2 cellular contexts compared by ENCODE assay signal in the genomic region with DNA sequence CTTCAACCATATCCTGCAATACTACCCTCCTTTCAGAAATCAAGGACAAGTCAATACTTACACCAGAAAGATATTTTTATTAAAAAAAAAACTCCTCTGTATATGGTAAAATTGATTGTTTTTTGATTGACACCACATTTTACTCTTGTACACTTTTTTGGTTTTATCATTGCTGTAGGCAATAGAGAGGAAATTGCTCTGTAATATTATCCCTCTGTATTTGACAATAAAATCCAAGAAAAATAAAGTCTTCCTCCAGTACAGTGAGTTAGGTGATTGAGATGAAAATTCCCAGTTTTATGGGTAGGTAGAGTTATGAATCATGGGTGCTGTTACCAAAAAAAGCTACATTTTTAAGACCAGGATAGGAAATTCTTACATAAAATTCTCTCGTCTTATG.
TF ChIP-seq lines count a peak whose summit lies in the region.

No MANE protein-coding gene starts in this region.

TF ChIP-seq in HEK293, 187 proteins besides CTCF, POLR2A, EP300 and RAD21 (continued from another document and continues in another):
- TF ChIP-seq ZNF311 (tag by site-specific recombination; IDR thresholded peaks at IDR 0.05; ENCODE audit: borderline replicate concordance), result no peak
- TF ChIP-seq, protein P1, sequence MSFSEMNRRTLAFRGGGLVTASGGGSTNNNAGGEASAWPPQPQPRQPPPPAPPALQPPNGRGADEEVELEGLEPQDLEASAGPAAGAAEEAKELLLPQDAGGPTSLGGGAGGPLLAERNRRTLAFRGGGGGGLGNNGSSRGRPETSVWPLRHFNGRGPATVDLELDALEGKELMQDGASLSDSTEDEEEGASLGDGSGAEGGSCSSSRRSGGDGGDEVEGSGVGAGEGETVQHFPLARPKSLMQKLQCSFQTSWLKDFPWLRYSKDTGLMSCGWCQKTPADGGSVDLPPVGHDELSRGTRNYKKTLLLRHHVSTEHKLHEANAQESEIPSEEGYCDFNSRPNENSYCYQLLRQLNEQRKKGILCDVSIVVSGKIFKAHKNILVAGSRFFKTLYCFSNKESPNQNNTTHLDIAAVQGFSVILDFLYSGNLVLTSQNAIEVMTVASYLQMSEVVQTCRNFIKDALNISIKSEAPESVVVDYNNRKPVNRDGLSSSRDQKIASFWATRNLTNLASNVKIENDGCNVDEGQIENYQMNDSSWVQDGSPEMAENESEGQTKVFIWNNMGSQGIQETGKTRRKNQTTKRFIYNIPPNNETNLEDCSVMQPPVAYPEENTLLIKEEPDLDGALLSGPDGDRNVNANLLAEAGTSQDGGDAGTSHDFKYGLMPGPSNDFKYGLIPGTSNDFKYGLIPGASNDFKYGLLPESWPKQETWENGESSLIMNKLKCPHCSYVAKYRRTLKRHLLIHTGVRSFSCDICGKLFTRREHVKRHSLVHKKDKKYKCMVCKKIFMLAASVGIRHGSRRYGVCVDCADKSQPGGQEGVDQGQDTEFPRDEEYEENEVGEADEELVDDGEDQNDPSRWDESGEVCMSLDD (tag by site-specific recombination; IDR thresholded peaks at IDR 0.05), result no peak
- no peak for TF ChIP-seq ZNF660 (tag by site-specific recombination; IDR thresholded peaks at IDR 0.05)
- TF ChIP-seq ZNF114 (tag by site-specific recombination; IDR thresholded peaks at IDR 0.05), result no peak
- no peak for TF ChIP-seq ZNF623 (tag by site-specific recombination; IDR thresholded peaks at IDR 0.05)
- TF ChIP-seq, protein P2, sequence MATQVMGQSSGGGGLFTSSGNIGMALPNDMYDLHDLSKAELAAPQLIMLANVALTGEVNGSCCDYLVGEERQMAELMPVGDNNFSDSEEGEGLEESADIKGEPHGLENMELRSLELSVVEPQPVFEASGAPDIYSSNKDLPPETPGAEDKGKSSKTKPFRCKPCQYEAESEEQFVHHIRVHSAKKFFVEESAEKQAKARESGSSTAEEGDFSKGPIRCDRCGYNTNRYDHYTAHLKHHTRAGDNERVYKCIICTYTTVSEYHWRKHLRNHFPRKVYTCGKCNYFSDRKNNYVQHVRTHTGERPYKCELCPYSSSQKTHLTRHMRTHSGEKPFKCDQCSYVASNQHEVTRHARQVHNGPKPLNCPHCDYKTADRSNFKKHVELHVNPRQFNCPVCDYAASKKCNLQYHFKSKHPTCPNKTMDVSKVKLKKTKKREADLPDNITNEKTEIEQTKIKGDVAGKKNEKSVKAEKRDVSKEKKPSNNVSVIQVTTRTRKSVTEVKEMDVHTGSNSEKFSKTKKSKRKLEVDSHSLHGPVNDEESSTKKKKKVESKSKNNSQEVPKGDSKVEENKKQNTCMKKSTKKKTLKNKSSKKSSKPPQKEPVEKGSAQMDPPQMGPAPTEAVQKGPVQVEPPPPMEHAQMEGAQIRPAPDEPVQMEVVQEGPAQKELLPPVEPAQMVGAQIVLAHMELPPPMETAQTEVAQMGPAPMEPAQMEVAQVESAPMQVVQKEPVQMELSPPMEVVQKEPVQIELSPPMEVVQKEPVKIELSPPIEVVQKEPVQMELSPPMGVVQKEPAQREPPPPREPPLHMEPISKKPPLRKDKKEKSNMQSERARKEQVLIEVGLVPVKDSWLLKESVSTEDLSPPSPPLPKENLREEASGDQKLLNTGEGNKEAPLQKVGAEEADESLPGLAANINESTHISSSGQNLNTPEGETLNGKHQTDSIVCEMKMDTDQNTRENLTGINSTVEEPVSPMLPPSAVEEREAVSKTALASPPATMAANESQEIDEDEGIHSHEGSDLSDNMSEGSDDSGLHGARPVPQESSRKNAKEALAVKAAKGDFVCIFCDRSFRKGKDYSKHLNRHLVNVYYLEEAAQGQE (tag by site-specific recombination; IDR thresholded peaks at IDR 0.05), result no peak
- TF ChIP-seq, protein P3, sequence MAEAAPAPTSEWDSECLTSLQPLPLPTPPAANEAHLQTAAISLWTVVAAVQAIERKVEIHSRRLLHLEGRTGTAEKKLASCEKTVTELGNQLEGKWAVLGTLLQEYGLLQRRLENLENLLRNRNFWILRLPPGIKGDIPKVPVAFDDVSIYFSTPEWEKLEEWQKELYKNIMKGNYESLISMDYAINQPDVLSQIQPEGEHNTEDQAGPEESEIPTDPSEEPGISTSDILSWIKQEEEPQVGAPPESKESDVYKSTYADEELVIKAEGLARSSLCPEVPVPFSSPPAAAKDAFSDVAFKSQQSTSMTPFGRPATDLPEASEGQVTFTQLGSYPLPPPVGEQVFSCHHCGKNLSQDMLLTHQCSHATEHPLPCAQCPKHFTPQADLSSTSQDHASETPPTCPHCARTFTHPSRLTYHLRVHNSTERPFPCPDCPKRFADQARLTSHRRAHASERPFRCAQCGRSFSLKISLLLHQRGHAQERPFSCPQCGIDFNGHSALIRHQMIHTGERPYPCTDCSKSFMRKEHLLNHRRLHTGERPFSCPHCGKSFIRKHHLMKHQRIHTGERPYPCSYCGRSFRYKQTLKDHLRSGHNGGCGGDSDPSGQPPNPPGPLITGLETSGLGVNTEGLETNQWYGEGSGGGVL (tag by site-specific recombination; IDR thresholded peaks at IDR 0.05), result no peak
- no peak for TF ChIP-seq ZNF155 (tag by site-specific recombination; IDR thresholded peaks at IDR 0.05)
- TF ChIP-seq GLIS2 (tag by site-specific recombination; IDR thresholded peaks at IDR 0.05), result no peak
- no peak for TF ChIP-seq ZNF324 (tag by site-specific recombination; IDR thresholded peaks at IDR 0.05)
- TF ChIP-seq ZNF239 (tag by site-specific recombination; IDR thresholded peaks at IDR 0.05), result no peak
- TF ChIP-seq ZNF76 (tag by site-specific recombination; IDR thresholded peaks at IDR 0.05; ENCODE audit: borderline replicate concordance, low read depth), result no peak
- no peak for TF ChIP-seq ZNF266 (tag by site-specific recombination; IDR thresholded peaks at IDR 0.05; ENCODE audit: low read depth)
- TF ChIP-seq, protein P4, sequence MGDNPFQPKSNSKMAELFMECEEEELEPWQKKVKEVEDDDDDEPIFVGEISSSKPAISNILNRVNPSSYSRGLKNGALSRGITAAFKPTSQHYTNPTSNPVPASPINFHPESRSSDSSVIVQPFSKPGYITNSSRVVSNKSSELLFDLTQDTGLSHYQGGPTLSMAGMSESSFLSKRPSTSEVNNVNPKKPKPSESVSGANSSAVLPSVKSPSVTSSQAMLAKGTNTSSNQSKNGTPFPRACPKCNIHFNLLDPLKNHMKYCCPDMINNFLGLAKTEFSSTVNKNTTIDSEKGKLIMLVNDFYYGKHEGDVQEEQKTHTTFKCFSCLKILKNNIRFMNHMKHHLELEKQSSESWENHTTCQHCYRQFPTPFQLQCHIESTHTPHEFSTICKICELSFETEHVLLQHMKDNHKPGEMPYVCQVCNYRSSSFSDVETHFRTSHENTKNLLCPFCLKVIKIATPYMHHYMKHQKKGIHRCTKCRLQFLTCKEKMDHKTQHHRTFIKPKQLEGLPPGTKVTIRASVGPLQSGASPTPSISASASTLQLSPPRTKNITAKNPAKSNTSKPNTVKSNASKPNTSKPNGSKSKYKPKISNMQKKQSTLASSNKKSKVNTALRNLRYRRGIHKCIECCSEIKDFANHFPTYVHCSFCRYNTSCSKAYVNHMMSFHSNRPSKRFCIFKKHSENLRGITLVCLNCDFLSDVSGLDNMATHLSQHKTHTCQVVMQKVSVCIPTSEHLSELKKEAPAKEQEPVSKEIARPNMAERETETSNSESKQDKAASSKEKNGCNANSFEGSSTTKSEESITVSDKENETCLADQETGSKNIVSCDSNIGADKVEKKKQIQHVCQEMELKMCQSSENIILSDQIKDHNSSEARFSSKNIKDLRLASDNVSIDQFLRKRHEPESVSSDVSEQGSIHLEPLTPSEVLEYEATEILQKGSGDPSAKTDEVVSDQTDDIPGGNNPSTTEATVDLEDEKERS (tag by site-specific recombination; IDR thresholded peaks at IDR 0.05), result no peak
- TF ChIP-seq ZNF121 (tag by site-specific recombination; IDR thresholded peaks at IDR 0.05), result no peak
- TF ChIP-seq ZNF37A (tag by site-specific recombination; IDR thresholded peaks at IDR 0.05), result no peak

TF ChIP-seq in HEK293T, 16 proteins besides CTCF, POLR2A, EP300 and RAD21 (continued from another document):
- TF ChIP-seq, protein P5, sequence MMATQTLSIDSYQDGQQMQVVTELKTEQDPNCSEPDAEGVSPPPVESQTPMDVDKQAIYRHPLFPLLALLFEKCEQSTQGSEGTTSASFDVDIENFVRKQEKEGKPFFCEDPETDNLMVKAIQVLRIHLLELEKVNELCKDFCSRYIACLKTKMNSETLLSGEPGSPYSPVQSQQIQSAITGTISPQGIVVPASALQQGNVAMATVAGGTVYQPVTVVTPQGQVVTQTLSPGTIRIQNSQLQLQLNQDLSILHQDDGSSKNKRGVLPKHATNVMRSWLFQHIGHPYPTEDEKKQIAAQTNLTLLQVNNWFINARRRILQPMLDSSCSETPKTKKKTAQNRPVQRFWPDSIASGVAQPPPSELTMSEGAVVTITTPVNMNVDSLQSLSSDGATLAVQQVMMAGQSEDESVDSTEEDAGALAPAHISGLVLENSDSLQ (IDR thresholded peaks at IDR 0.05), result peak; percentile 70
- TF ChIP-seq FOXK2 (IDR thresholded peaks at IDR 0.05) (no peak), FOXM1 (IDR thresholded peaks at IDR 0.05; ENCODE audit: borderline replicate concordance) (no peak)
